Comparison of ENCODE assay signal across 7 cellular contexts in the genomic region with DNA sequence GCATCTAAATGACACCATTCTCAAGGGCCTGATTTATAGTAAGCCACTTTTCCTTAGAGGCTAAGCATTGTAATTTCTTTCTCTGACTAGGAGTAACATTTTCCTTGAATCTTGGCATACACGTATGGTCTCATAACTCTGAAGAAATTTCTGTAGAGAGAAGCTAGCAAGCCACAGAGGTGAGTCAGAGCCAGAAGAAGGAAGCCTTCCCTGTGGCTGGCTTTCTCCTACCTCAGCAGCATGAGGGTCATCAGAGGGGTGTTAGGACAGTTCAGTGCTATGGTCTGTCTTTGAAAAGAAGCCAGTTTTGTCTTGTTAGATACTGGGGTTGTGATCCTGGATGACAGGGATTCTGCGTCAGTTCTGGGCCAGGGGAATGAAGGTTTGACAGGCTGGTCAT. TPM values are rescaled to one million over a fixed set of nuclear protein-coding genes. Genes with fewer than 3 reads are reported as not detected.
A peak's percentile ranks its signal among the peaks of the same experiment; 100 is the strongest.
DNase-seq lines count a peak whose midpoint lies in the region; ATAC-seq, FAIRE-seq and TF ChIP-seq lines count a peak whose summit lies in the region.

No MANE protein-coding gene starts in this region.

- peak; percentile 63 for DNase-seq in GM04503 (ENCODE audit: low read depth)
- DNase-seq in RWPE1 (ENCODE audit: low spot score): peak; percentile 76
- no peak for DNase-seq in endothelial cell of umbilical vein (ENCODE audit: low read depth, low spot score)
- DNase-seq in skeletal muscle cell (ENCODE audit: low read depth): peak; percentile 71
- DNase-seq in NCI-H146 treated with DMSO at 0.1 percent for 48 hours (lab: John Stamatoyannopoulos, UW; ENCODE audit: unreplicated experiment): no peak
- DNase-seq in activated effector memory CD4-positive, alpha-beta T cell treated with anti-CD3 and anti-CD28 coated beads, Interleukin-2, amount 50 U/mL, for 16 hours: no peak

- ATAC-seq in GM18511 (IDR thresholded peaks at IDR 0.05; ENCODE audit: unreplicated experiment): no peak

- CTCF ChIA-PET in RWPE1 (lab: Yijun Ruan, JAX): no interaction called here
- CTCF ChIA-PET in endothelial cell of umbilical vein (lab: Charles Lee): no interaction called here

- no peak overlapping the region for H3K9ac ChIP-seq in endothelial cell of umbilical vein (replicated peaks; ENCODE audit: extremely low read depth, insufficient read depth, low read length)

- no peaks in the 10 kb centered on the region for H4K20me1 ChIP-seq in endothelial cell of umbilical vein (replicated peaks; ENCODE audit: control insufficient read depth, extremely low read depth, insufficient read depth, low read length)

- no peak overlapping the region for H2AFZ ChIP-seq in endothelial cell of umbilical vein (ENCODE audit: low read depth, low read length)

- dilution Hi-C loops in endothelial cell of umbilical vein (cut with MboI; ENCODE audit: extremely low pct_ligation_motif_present, low sequenced_read_pairs): no loop called here

- no peak overlapping the region for H3K4me2 ChIP-seq in endothelial cell of umbilical vein (ENCODE audit: insufficient read depth, low read length)

- no TSS peak for BruUV-seq in endothelial cell of umbilical vein (replicated peaks; lab: Mats Ljungman, UMichigan)

- H3K4me3 ChIP-seq in endothelial cell of umbilical vein (replicated peaks in 1 of 3; ENCODE audit: insufficient read depth in 1 of 3, low read depth in 1 of 3, low read length in 3 of 3): no peak overlapping the region
- no peak overlapping the region for H3K4me3 ChIP-seq in skeletal muscle cell (ENCODE audit: low read depth, low read length)

- no peaks in the 10 kb centered on the region for H3K27me3 ChIP-seq in endothelial cell of umbilical vein (ENCODE audit: control insufficient read depth in 2 of 2, insufficient read depth in 2 of 2, low read length in 2 of 2)

- H3K79me2 ChIP-seq in endothelial cell of umbilical vein (ENCODE audit: control insufficient read depth, insufficient read depth, low read length): no peaks in the 10 kb centered on the region

- intact Hi-C loops in endothelial cell of umbilical vein (cut with micrococcal nuclease): loop anchor here (5.0 kb wide), 1 partner anchor 149 kb away; no protein-coding TSS in a partner anchor

- H3K36me3 ChIP-seq in endothelial cell of umbilical vein (ENCODE audit: control insufficient read depth in 2 of 2, extremely low read depth in 1 of 2, insufficient read depth in 2 of 2, low read length in 2 of 2): no peaks in the 10 kb centered on the region

- H3K27ac ChIP-seq in RWPE1 (no peak overlapping the region; the same call in 1 of the 2 replicates), endothelial cell of umbilical vein (ENCODE audit: insufficient read depth, low read depth, low read length) (no peak overlapping the region)

- no peaks in the 10 kb centered on the region for H3K9me3 ChIP-seq in endothelial cell of umbilical vein (replicated peaks; ENCODE audit: control insufficient read depth, insufficient read depth, low read length)

- POLR2A ChIA-PET in RWPE1 (lab: Yijun Ruan, JAX; ENCODE audit: low non-redundant PET) (no interaction called here), endothelial cell of umbilical vein (lab: Charles Lee) (no interaction called here)

- no peak for TF ChIP-seq CTCF in RWPE1 (conservative IDR thresholded peaks at IDR 0.05; ENCODE audit: low read depth)
- no peak for TF ChIP-seq CTCF in endothelial cell of umbilical vein (IDR thresholded peaks at IDR 0.05; ENCODE audit: extremely low read depth in 1 of 2, insufficient read depth in 1 of 2, low read depth in 1 of 2, low read length in 2 of 2)

- no peak for TF ChIP-seq POLR2A in endothelial cell of umbilical vein (IDR thresholded peaks at IDR 0.05; ENCODE audit: low read depth, low read length)

- peak; percentile 42 for FAIRE-seq in endothelial cell of umbilical vein (lab: Jason Lieb, UNC)

- peaks cover 10% of the 10 kb centered on the region for H3K4me1 ChIP-seq in endothelial cell of umbilical vein (ENCODE audit: control insufficient read depth, extremely low read depth, insufficient read depth, low read length)

- H3K9me1 ChIP-seq in endothelial cell of umbilical vein (replicated peaks; ENCODE audit: control insufficient read depth, extremely low read depth, insufficient read depth, low read length): no peaks in the 10 kb centered on the region

TF ChIP-seq in endothelial cell of umbilical vein, 7 proteins besides CTCF, POLR2A, EP300 and RAD21:
- TF ChIP-seq, protein P1, sequence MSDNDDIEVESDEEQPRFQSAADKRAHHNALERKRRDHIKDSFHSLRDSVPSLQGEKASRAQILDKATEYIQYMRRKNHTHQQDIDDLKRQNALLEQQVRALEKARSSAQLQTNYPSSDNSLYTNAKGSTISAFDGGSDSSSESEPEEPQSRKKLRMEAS (IDR thresholded peaks at IDR 0.05; ENCODE audit: insufficient read depth, insufficient read length): no peak
- TF ChIP-seq FOS (IDR thresholded peaks at IDR 0.05; ENCODE audit: borderline replicate concordance, insufficient read depth, low read length): peak; percentile 28
- TF ChIP-seq JUN (IDR thresholded peaks at IDR 0.05; ENCODE audit: borderline replicate concordance, insufficient read depth, insufficient read length, low read depth): no peak
- no peak for TF ChIP-seq POLR2AphosphoS5 (IDR thresholded peaks at IDR 0.05; ENCODE audit: insufficient read depth, low read depth, low read length)
- no peak for TF ChIP-seq GATA2 (IDR thresholded peaks at IDR 0.05; ENCODE audit: insufficient read depth, insufficient read length, low read depth, low read length)
- TF ChIP-seq MYC (IDR thresholded peaks at IDR 0.05; ENCODE audit: low read depth, low read length): no peak
- no peak for TF ChIP-seq EZH2 (IDR thresholded peaks at IDR 0.05; ENCODE audit: borderline replicate concordance, low read depth, low read length, severe bottlenecking)

RNA-seq across cellular contexts. Expression of a gene that starts 3.2 kb away (rescaled TPM):
- 6.3 and 6.8 TPM in 2 replicates for total RNA-seq in endothelial cell of umbilical vein
- polyA plus RNA-seq in endothelial cell of umbilical vein: 1.9 and 2.8 TPM in 2 replicates
- 2.1 and 2.3 TPM in 2 replicates for polyA plus RNA-seq in endothelial cell of umbilical vein (2011; cell fraction: cytosol; rRNA removed)
- polyA plus RNA-seq in endothelial cell of umbilical vein (2011; cell fraction: nucleus; rRNA removed): 6.4 and 6.6 TPM in 2 replicates
- polyA plus RNA-seq in endothelial cell of umbilical vein (2012): 4.5 and 4.6 TPM in 2 replicates
- 9.3 and 18.7 TPM in 2 replicates for polyA minus RNA-seq in endothelial cell of umbilical vein
- 4.2 TPM for polyA minus RNA-seq in endothelial cell of umbilical vein (2011; cell fraction: cytosol; rRNA and poly(A)+ RNA removed)
- 5.5 and 6.3 TPM in 2 replicates for polyA minus RNA-seq in endothelial cell of umbilical vein (2011; cell fraction: nucleus; rRNA and poly(A)+ RNA removed)

RNA-seq across cellular contexts. Expression of a gene that starts 35.8 kb away (rescaled TPM):
- total RNA-seq in endothelial cell of umbilical vein: 25.7 and 27.6 TPM in 2 replicates
- 9.6 and 12.3 TPM in 2 replicates for polyA plus RNA-seq in endothelial cell of umbilical vein
- polyA plus RNA-seq in endothelial cell of umbilical vein (2011; cell fraction: cytosol; rRNA removed): 13.5 and 14.6 TPM in 2 replicates
- polyA plus RNA-seq in endothelial cell of umbilical vein (2011; cell fraction: nucleus; rRNA removed): 5.0 and 8.3 TPM in 2 replicates
- polyA plus RNA-seq in endothelial cell of umbilical vein (2012): 21.3 and 24.1 TPM in 2 replicates
- polyA minus RNA-seq in endothelial cell of umbilical vein: 25.2 and 28.2 TPM in 2 replicates
- polyA minus RNA-seq in endothelial cell of umbilical vein (2011; cell fraction: cytosol; rRNA and poly(A)+ RNA removed): 6.3 TPM
- polyA minus RNA-seq in endothelial cell of umbilical vein (2011; cell fraction: nucleus; rRNA and poly(A)+ RNA removed): 2.9 and 4.7 TPM in 2 replicates

Comparison
In these comparisons a context has a peak if more than half of its experiments do, and no peak if none do; other contexts are left out.
1. DNase-seq: peak in GM04503 (single experiment), RWPE1 (single experiment) and skeletal muscle cell (single experiment); none in endothelial cell of umbilical vein (single experiment), NCI-H146 treated with DMSO at 0.1 percent for 48 hours (single experiment) and activated effector memory CD4-positive, alpha-beta T cell treated with anti-CD3 and anti-CD28 coated beads, Interleukin-2, amount 50 U/mL, for 16 hours (single experiment).